Comparison of ENCODE assay signal across 9 cellular contexts in the genomic region with DNA sequence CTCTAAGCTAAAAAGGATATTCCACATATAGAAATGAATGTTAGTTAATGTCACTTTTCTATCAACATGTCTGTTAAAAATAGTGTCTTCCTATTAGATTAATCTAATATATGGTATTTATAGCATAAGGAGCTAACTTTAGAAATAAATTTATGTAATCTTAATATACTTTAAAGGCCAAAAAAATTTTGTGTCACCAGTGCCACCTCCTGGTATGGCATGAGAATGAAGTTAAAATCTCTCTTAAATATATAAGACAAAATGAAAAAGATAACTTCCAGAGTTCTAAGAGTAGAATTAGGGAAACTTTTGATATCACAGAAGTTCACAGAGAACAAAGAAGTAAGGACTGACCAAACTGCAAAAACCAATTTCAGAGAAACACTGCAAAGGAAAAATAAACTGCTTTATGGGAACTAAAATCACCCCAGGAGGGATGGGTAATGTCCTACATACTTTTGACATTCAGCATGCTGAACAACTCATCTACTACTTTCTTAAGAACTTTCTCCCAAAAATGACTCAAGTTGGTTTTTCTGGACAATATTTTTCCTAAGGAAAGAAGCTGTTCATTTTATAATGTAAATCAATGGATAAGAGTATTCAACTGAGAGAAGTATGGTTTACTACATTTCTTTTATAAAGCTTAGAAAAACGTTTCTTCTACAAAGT.
DNase-seq lines count a peak whose midpoint lies in the region; ATAC-seq and TF ChIP-seq lines count a peak whose summit lies in the region.
"Had no signal": no experiment of that assay in that cellular context is flagged by ENCODE, and none has a peak within 500 bp of the region (broad histone marks: within the 10 kb centered on the region; RNA-seq: fewer than 3 reads in every experiment).

No MANE protein-coding gene starts in this region.

- TF ChIP-seq POLR2A in uterus (IDR thresholded peaks at IDR 0.05) (no peak), vagina (IDR thresholded peaks at IDR 0.05) (no peak)

- H3K9me3 ChIP-seq in uterus: no peaks in the 10 kb centered on the region
- H3K9me3 ChIP-seq in vagina: no peaks in the 10 kb centered on the region
- H3K9me3 ChIP-seq: MG63 had no signal

- H3K36me3 ChIP-seq in uterus: no peaks in the 10 kb centered on the region
- H3K36me3 ChIP-seq in vagina: peaks cover 0 to 49% of the 10 kb centered on the region in 2 donors

- DNase-seq in stimulated activated CD4-positive, alpha-beta T cell treated with anti-CD3 and anti-CD28 coated beads, Interleukin-15, amount 100 ng/mL, for 24 hours: peak; percentile 7
- DNase-seq in stimulated activated CD4-positive, alpha-beta T cell treated with anti-CD3 and anti-CD28 coated beads, Interleukin-4, amount 100 ng/mL, for 1 hour: no peak
- DNase-seq in SK-N-DZ (ENCODE audit: low spot score): peak; percentile 2
- DNase-seq in fibroblast of villous mesenchyme (ENCODE audit: low read depth): peak; percentile 31
- DNase-seq in uterus: no peak
- DNase-seq in NCI-H82 (lab: John Stamatoyannopoulos, UW): no peak
- no peak for DNase-seq in vagina (ENCODE audit: extremely low spot score in 2 of 2)
- DNase-seq: MG63 had no signal

- H3K27me3 ChIP-seq in uterus (no peaks in the 10 kb centered on the region), vagina (no peaks in the 10 kb centered on the region)
- H3K27me3 ChIP-seq: MG63 had no signal

- intact Hi-C loops in uterus (cut with DNase I; ENCODE audit: low total_unique reads) (no loop called here), vagina (cut with DNase I) (loop anchor here (10.0 kb wide), 1 partner anchor 83 kb away; no protein-coding TSS in a partner anchor)

- H3K4me3 ChIP-seq in fibroblast of villous mesenchyme (ENCODE audit: low read depth, low read length) (no peak overlapping the region), uterus (no peak overlapping the region), vagina (no peak overlapping the region)
- H3K4me3 ChIP-seq: MG63 had no signal

- ATAC-seq in HG02798 (IDR thresholded peaks at IDR 0.05; ENCODE audit: poor library complexity, unreplicated experiment): no peak

- H3K27ac ChIP-seq in uterus (no peak overlapping the region), vagina (no peak overlapping the region)

- TF ChIP-seq CTCF in fibroblast of villous mesenchyme (IDR thresholded peaks at IDR 0.05; ENCODE audit: insufficient read depth, low read depth, low read length) (peak; percentile 49), uterus (IDR thresholded peaks at IDR 0.05) (peak; percentile 21 to 34 (median 22)), vagina (IDR thresholded peaks at IDR 0.05) (peak in 1 of 3 experiments; percentile 7)

- H3K4me1 ChIP-seq in uterus: no peaks in the 10 kb centered on the region
- no peaks in the 10 kb centered on the region for H3K4me1 ChIP-seq in vagina

Comparison
In these comparisons a context has a peak if more than half of its experiments do, and no peak if none do; other contexts are left out.
1. DNase-seq: peak in stimulated activated CD4-positive, alpha-beta T cell treated with anti-CD3 and anti-CD28 coated beads, Interleukin-15, amount 100 ng/mL, for 24 hours (single experiment), SK-N-DZ (single experiment) and fibroblast of villous mesenchyme (single experiment); none in stimulated activated CD4-positive, alpha-beta T cell treated with anti-CD3 and anti-CD28 coated beads, Interleukin-4, amount 100 ng/mL, for 1 hour (single experiment), uterus (0 of 2), NCI-H82 (single experiment) and vagina (0 of 2).